Comparison of ENCODE assay signal across 1 cellular context in genomic region chr10:17649836-17650235, GRCh38.
TF ChIP-seq lines count a peak whose summit lies in the region.

No MANE protein-coding gene starts in this region.

TF ChIP-seq in WTC11, 78 proteins besides CTCF, POLR2A, EP300 and RAD21 (continued from another document):
- TF ChIP-seq IRF1 (CRISPR knock-in tag; IDR thresholded peaks at IDR 0.05), result no peak
- TF ChIP-seq ZNF232 (CRISPR knock-in tag; IDR thresholded peaks at IDR 0.05), result no peak
- TF ChIP-seq ZNF138 (CRISPR knock-in tag; conservative IDR thresholded peaks at IDR 0.05), result no peak
- TF ChIP-seq JAZF1 (CRISPR knock-in tag; IDR thresholded peaks at IDR 0.05), result no peak
- TF ChIP-seq ATF2 (CRISPR knock-in tag; IDR thresholded peaks at IDR 0.05; ENCODE audit: borderline replicate concordance, low read depth), result no peak
- no peak for TF ChIP-seq E2F1 (CRISPR knock-in tag; IDR thresholded peaks at IDR 0.05)
- no peak for TF ChIP-seq GABPB1 (CRISPR knock-in tag; IDR thresholded peaks at IDR 0.05)
